Comparison of ENCODE assay signal across 24 cellular contexts in the genomic region with DNA sequence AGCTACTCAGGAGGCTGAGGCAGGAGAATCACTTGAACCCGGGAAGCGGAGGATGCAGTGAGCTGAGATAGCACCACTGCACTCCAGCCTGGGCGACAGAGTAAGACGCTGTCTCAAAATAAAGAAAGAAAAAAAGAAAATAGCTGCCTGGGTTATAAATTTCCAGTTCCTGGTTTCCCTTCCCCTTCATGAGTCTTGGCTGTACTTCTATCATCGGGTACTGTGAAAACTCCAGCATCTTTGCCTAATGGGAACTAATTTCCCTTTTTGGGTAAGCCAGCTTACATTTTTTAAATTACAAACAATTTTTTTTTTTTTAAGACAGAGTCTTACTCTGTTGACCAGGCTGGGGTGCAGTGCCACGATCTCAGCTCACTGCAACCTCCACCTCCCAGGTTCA. TPM values are rescaled to one million over a fixed set of nuclear protein-coding genes. Genes with fewer than 3 reads are reported as not detected.
DNase-seq lines count a peak whose midpoint lies in the region; ATAC-seq, FAIRE-seq and TF ChIP-seq lines count a peak whose summit lies in the region.
"Had no signal": no experiment of that assay in that cellular context is flagged by ENCODE, and none has a peak within 500 bp of the region (broad histone marks: within the 10 kb centered on the region; RNA-seq: fewer than 3 reads in every experiment).

No MANE protein-coding gene starts in this region.

- no peak for TF ChIP-seq CTCF in CD14-positive monocyte (IDR thresholded peaks at IDR 0.05)
- TF ChIP-seq CTCF in activated B cell treated with CpG ODN at 0.5 μM for 24 hours (IDR thresholded peaks at IDR 0.05) = no peak

- peaks cover 2 to 4% of the 10 kb centered on the region in 2 donors for H3K36me3 Mint-ChIP-seq in CD14-positive monocyte
- peaks cover 23% of the 10 kb centered on the region for H3K36me3 Mint-ChIP-seq in activated B cell treated with CpG ODN at 0.5 μM for 24 hours (ENCODE audit: low read depth)

- DNase-seq in CD14-positive monocyte (ENCODE audit: low spot score) (no peak), GM12891 (ENCODE audit: insufficient read length, low spot score) (no peak), activated B cell treated with CpG ODN at 0.5 μM for 24 hours (no peak), sciatic nerve (ENCODE audit: low spot score) (no peak), AML-193 (lab: John Stamatoyannopoulos, UW) (no peak)
- DNase-seq: activated CD4-positive, alpha-beta memory T cell treated with anti-CD3 and anti-CD28 coated beads, Interleukin-2, amount 10 ng/mL, durations not matched to agents 7 days and 5 days; activated naive CD4-positive, alpha-beta T cell treated with anti-CD3 and anti-CD28 coated beads for 36 hours; activated T-cell treated with anti-CD3 and anti-CD28 coated beads, Interleukin-2, amount 50 U/mL, for 1 hour; Caco-2; cerebellar nuclear complex; effector CD8-positive, alpha-beta T cell; mesendoderm; NCI-H1417; NCI-H2107; NCI-H510A treated with DMSO at 0.1 percent for 48 hours; posterior cingulate gyrus; SHP77 treated with DMSO at 0.1 percent for 48 hours; stimulated activated CD4-positive, alpha-beta T cell treated with anti-CD3 and anti-CD28 coated beads, Interleukin-1b, Interleukin-23, amount 100 ng/mL, for 48 hours; stimulated activated naive CD4-positive, alpha-beta T cell treated with Interleukin-2 at 50 U/mL for 16 hours; tibial artery had no signal

- no peak for TF ChIP-seq POLR2A in GM12891 (IDR thresholded peaks at IDR 0.05; ENCODE audit: low read depth, low read length)

- H3K9me3 Mint-ChIP-seq in CD14-positive monocyte (no peaks in the 10 kb centered on the region), activated B cell treated with CpG ODN at 0.5 μM for 24 hours (no peaks in the 10 kb centered on the region)
- H3K9me3 Mint-ChIP-seq: activated CD4-positive, alpha-beta memory T cell treated with anti-CD3 and anti-CD28 coated beads, Interleukin-2, amount 10 ng/mL, durations not matched to agents 7 days and 5 days; activated naive CD4-positive, alpha-beta T cell treated with anti-CD3 and anti-CD28 coated beads for 36 hours; nephron; T-helper 2 cell treated with Interferon-gamma antibody and Interleukin-4, amounts not matched to agents 5 μg/mL and 100 μg/mL, for 36 hours had no signal

- ATAC-seq in activated B cell treated with CpG ODN at 0.5 μM for 24 hours (ENCODE audit: low read depth) = peak; percentile 23
- peak; percentile 39 for ATAC-seq in sciatic nerve
- ATAC-seq in HG03521 (IDR thresholded peaks at IDR 0.05; ENCODE audit: unreplicated experiment) = no peak
- no peak for ATAC-seq in HG02938 (IDR thresholded peaks at IDR 0.05; ENCODE audit: unreplicated experiment)

- CTCF ChIA-PET in activated B cell treated with CpG ODN at 0.5 μM for 24 hours (lab: Charles Lee) = interaction anchor here (0.9 to 1.5 kb wide), 3 partner anchors 47 to 58 kb away, joined by 4 to 5 read pairs (median 4); no protein-coding TSS in a partner anchor

- H3K27me3 Mint-ChIP-seq in CD14-positive monocyte (ENCODE audit: low read depth in 3 of 3) = no peaks in the 10 kb centered on the region
- H3K27me3 Mint-ChIP-seq in activated B cell treated with CpG ODN at 0.5 μM for 24 hours = no peaks in the 10 kb centered on the region
- H3K27me3 Mint-ChIP-seq: activated CD4-positive, alpha-beta memory T cell treated with anti-CD3 and anti-CD28 coated beads, Interleukin-2, amount 10 ng/mL, durations not matched to agents 7 days and 5 days had no signal

- peaks cover 44% of the 10 kb centered on the region for H3K4me1 Mint-ChIP-seq in CD14-positive monocyte
- peaks cover 60% of the 10 kb centered on the region for H3K4me1 Mint-ChIP-seq in activated B cell treated with CpG ODN at 0.5 μM for 24 hours
- H3K4me1 Mint-ChIP-seq: nephron had no signal

- H3K4me3 Mint-ChIP-seq in CD14-positive monocyte = peak overlapping the region; percentile 63 to 73
- peak overlapping the region; percentile 52 for H3K4me3 Mint-ChIP-seq in activated B cell treated with CpG ODN at 0.5 μM for 24 hours
- H3K4me3 Mint-ChIP-seq: activated CD4-positive, alpha-beta memory T cell treated with anti-CD3 and anti-CD28 coated beads, Interleukin-2, amount 10 ng/mL, durations not matched to agents 7 days and 5 days; activated naive CD4-positive, alpha-beta T cell treated with anti-CD3 and anti-CD28 coated beads for 36 hours; nephron; T-helper 2 cell treated with Interferon-gamma antibody and Interleukin-4, amounts not matched to agents 5 μg/mL and 100 μg/mL, for 36 hours had no signal

- no peak for FAIRE-seq in GM12891 (lab: Jason Lieb, UNC)

- POLR2A ChIA-PET in activated B cell treated with CpG ODN at 0.5 μM for 24 hours (lab: Charles Lee) = interaction anchor here (0.6 to 5.2 kb wide), 8 partner anchors 9 to 92 kb away, joined by 3 to 65 read pairs (median 4); a partner anchor contains a TSS

- intact Hi-C loops in CD14-positive monocyte (cut with micrococcal nuclease) = no loop called here
- intact Hi-C loops in activated B cell treated with CpG ODN at 0.5 μM for 24 hours (cut with micrococcal nuclease) = loop anchor here (1.0 kb wide), 1 partner anchor 13 kb away; no protein-coding TSS in a partner anchor
- intact Hi-C loops in sciatic nerve (cut with DNase I) = no loop called here

- H3K27ac Mint-ChIP-seq in CD14-positive monocyte = peak overlapping the region; percentile 82 to 95 (median 86)
- H3K27ac Mint-ChIP-seq in activated B cell treated with CpG ODN at 0.5 μM for 24 hours = peak overlapping the region; percentile 78
- H3K27ac Mint-ChIP-seq: activated CD4-positive, alpha-beta memory T cell treated with anti-CD3 and anti-CD28 coated beads, Interleukin-2, amount 10 ng/mL, durations not matched to agents 7 days and 5 days; activated naive CD4-positive, alpha-beta T cell treated with anti-CD3 and anti-CD28 coated beads for 36 hours; nephron; T-helper 2 cell treated with Interferon-gamma antibody and Interleukin-4, amounts not matched to agents 5 μg/mL and 100 μg/mL, for 36 hours had no signal

TF ChIP-seq in GM12891, 5 proteins besides CTCF, POLR2A, EP300 and RAD21:
- TF ChIP-seq POLR2AphosphoS5 (IDR thresholded peaks at IDR 0.05; ENCODE audit: low read depth, low read length) (no peak), POU2F2 (IDR thresholded peaks at IDR 0.05; ENCODE audit: low read depth, low read length) (no peak), TAF1 (IDR thresholded peaks at IDR 0.05; ENCODE audit: low read depth, low read length) (no peak), SPI1 (IDR thresholded peaks at IDR 0.05; ENCODE audit: low read depth, low read length) (peak; percentile 74)

RNA-seq across cellular contexts. Expression of a gene that starts 15.0 kb away (rescaled TPM):
- 1 to 10 TPM; 4.6 to 6.9 TPM for polyA plus RNA-seq in CD14-positive monocyte
- 17.3 TPM for polyA plus RNA-seq in GM12891 (2012; ENCODE audit: low read depth, missing spikeins)
- total RNA-seq in activated B cell treated with CpG ODN at 0.5 μM for 24 hours (135 and 166 TPM in 2 replicates), sciatic nerve (46.5 TPM)

Comparison
In these comparisons a context has a peak if more than half of its experiments do, and no peak if none do; other contexts are left out.
1. ATAC-seq: peak in activated B cell treated with CpG ODN at 0.5 μM for 24 hours (single experiment) and sciatic nerve (single experiment); none in HG03521 (single experiment) and HG02938 (single experiment).